In genomic region chrX:135484636-135485289, GRCh38 we compare ENCODE assay signal across 1 cellular context.
A peak's percentile ranks its signal among the peaks of the same experiment; 100 is the strongest.
TF ChIP-seq lines count a peak whose summit lies in the region.

No MANE protein-coding gene starts in this region.

TF ChIP-seq in A549, 52 proteins besides CTCF, POLR2A, EP300 and RAD21:
- TF ChIP-seq RNF2 (IDR thresholded peaks at IDR 0.05; ENCODE audit: borderline replicate concordance, low read depth) (no peak), RCOR1 (IDR thresholded peaks at IDR 0.05; ENCODE audit: low read depth, low read length) (no peak), SMC3 (IDR thresholded peaks at IDR 0.05) (peak; percentile 60)
TF ChIP-seq in A549: peak in this region for 1.
